8 cellular contexts compared by ENCODE assay signal in the genomic region with DNA sequence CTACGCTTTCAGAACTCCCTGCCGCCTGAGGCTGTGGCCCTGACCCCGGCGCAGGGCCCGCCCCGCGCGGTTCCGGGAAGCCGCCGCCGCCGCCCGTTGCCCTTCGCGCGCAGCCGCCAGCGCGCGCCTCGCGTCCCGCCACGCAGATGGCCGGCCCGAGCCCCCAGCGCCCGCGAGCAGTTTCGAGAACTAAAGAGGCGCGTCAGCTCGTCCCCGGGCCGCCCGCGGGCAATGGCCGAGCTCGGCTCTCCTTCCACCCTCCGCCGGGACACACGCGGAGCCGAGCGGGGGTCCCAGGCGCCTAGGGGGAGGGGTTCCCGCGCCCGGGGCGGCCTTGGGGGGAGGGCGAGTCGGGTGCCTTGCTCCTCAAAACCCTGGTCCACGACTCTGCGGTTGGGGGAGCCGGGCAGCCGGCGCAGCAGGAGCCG. TPM values are rescaled to one million over a fixed set of nuclear protein-coding genes. Genes with fewer than 3 reads are reported as not detected.
DNase-seq lines count a peak whose midpoint lies in the region; ATAC-seq lines count a peak whose summit lies in the region.

No MANE protein-coding gene starts in this region.

- peak; percentile 12 for ATAC-seq in memory B cell (ENCODE audit: low read depth)
- ATAC-seq in stimulated activated effector memory CD8-positive, alpha-beta T cell treated with anti-CD3 and anti-CD28 coated beads, Interleukin-12 subunit alpha, Interleukin-12 subunit beta, amount 100 ng/mL, for 72 hours, result peak; percentile 29

- H3K4me1 Mint-ChIP-seq in IgD-negative memory B cell (peaks cover 24 to 36% (median 34%) of the 10 kb centered on the region in 3 donors), memory B cell (peaks cover 38% of the 10 kb centered on the region)
- peaks cover 51% of the 10 kb centered on the region for H3K4me1 Mint-ChIP-seq in stimulated activated effector memory CD8-positive, alpha-beta T cell treated with anti-CD3 and anti-CD28 coated beads, Interleukin-12 subunit alpha, Interleukin-12 subunit beta, amount 100 ng/mL, for 72 hours

- peak overlapping the region; percentile 99 to 100 (median 100) for H3K27ac Mint-ChIP-seq in IgD-negative memory B cell
- H3K27ac Mint-ChIP-seq in memory B cell, result peak overlapping the region; percentile 100
- H3K27ac Mint-ChIP-seq in stimulated activated effector memory CD8-positive, alpha-beta T cell treated with anti-CD3 and anti-CD28 coated beads, Interleukin-12 subunit alpha, Interleukin-12 subunit beta, amount 100 ng/mL, for 72 hours, result peak overlapping the region; percentile 99

- no peaks in the 10 kb centered on the region for H3K27me3 Mint-ChIP-seq in IgD-negative memory B cell
- H3K27me3 Mint-ChIP-seq in memory B cell, result no peaks in the 10 kb centered on the region

- H3K36me3 Mint-ChIP-seq in IgD-negative memory B cell (peaks cover 4% of the 10 kb centered on the region), memory B cell (peaks cover 9% of the 10 kb centered on the region)
- peaks cover 82% of the 10 kb centered on the region for H3K36me3 Mint-ChIP-seq in stimulated activated effector memory CD8-positive, alpha-beta T cell treated with anti-CD3 and anti-CD28 coated beads, Interleukin-12 subunit alpha, Interleukin-12 subunit beta, amount 100 ng/mL, for 72 hours

- H3K4me3 Mint-ChIP-seq in IgD-negative memory B cell, result peak overlapping the region; percentile 98 to 100 (median 100)
- peak overlapping the region; percentile 98 for H3K4me3 Mint-ChIP-seq in memory B cell
- peak overlapping the region; percentile 96 for H3K4me3 Mint-ChIP-seq in stimulated activated effector memory CD8-positive, alpha-beta T cell treated with anti-CD3 and anti-CD28 coated beads, Interleukin-12 subunit alpha, Interleukin-12 subunit beta, amount 100 ng/mL, for 72 hours

- H3K9me3 Mint-ChIP-seq in IgD-negative memory B cell, result no peaks in the 10 kb centered on the region
- no peaks in the 10 kb centered on the region for H3K9me3 Mint-ChIP-seq in memory B cell
- no peaks in the 10 kb centered on the region for H3K9me3 Mint-ChIP-seq in stimulated activated effector memory CD8-positive, alpha-beta T cell treated with anti-CD3 and anti-CD28 coated beads, Interleukin-12 subunit alpha, Interleukin-12 subunit beta, amount 100 ng/mL, for 72 hours

- DNase-seq in SHP77 (lab: John Stamatoyannopoulos, UW), result peak; percentile 26 to 36
- no peak for DNase-seq in SHP77 treated with DMSO at 0.1 percent for 48 hours (lab: John Stamatoyannopoulos, UW)
- peak; percentile 55 to 57 for DNase-seq in activated CD4-positive, alpha-beta T cell treated with anti-CD3 and anti-CD28 coated beads, Interleukin-2, amount 50 U/mL, for 48 hours
- peak; percentile 42 for DNase-seq in effector CD4-positive, alpha-beta T cell
- DNase-seq in memory B cell (ENCODE audit: low spot score in 2 of 2), result peak; percentile 60 to 71
- peak; percentile 63 to 81 for DNase-seq in stimulated activated effector memory CD8-positive, alpha-beta T cell treated with anti-CD3 and anti-CD28 coated beads, Interleukin-12 subunit alpha, Interleukin-12 subunit beta, amount 100 ng/mL, for 72 hours (ENCODE audit: low spot score in 2 of 2)
- no peak for DNase-seq in GOT3 (lab: John Stamatoyannopoulos, UW)

RNA-seq across cellular contexts. Expression of a gene that starts 1.8 kb away (rescaled TPM):
- 242 TPM for polyA plus RNA-seq in IgD-negative memory B cell

RNA-seq across cellular contexts. Expression of a gene that starts 29.7 kb away (rescaled TPM):
- polyA plus RNA-seq in IgD-negative memory B cell, result 6.1 TPM

RNA-seq across cellular contexts. Expression of a gene that starts 35.7 kb away (rescaled TPM):
- not detected for polyA plus RNA-seq in IgD-negative memory B cell

Comparison
In these comparisons a context has a peak if more than half of its experiments do, and no peak if none do; other contexts are left out.
1. DNase-seq: peak in SHP77 (2 of 2), activated CD4-positive, alpha-beta T cell treated with anti-CD3 and anti-CD28 coated beads, Interleukin-2, amount 50 U/mL, for 48 hours (2 of 2), effector CD4-positive, alpha-beta T cell (single experiment), memory B cell (2 of 2) and stimulated activated effector memory CD8-positive, alpha-beta T cell treated with anti-CD3 and anti-CD28 coated beads, Interleukin-12 subunit alpha, Interleukin-12 subunit beta, amount 100 ng/mL, for 72 hours (2 of 2); none in SHP77 treated with DMSO at 0.1 percent for 48 hours (single experiment) and GOT3 (single experiment).
2. Peak in every context shown above with its lines, with median percentiles within 50 percentile points of each other: H3K27ac Mint-ChIP-seq and H3K4me3 Mint-ChIP-seq.